1 cellular context compared by ENCODE assay signal in the genomic region with DNA sequence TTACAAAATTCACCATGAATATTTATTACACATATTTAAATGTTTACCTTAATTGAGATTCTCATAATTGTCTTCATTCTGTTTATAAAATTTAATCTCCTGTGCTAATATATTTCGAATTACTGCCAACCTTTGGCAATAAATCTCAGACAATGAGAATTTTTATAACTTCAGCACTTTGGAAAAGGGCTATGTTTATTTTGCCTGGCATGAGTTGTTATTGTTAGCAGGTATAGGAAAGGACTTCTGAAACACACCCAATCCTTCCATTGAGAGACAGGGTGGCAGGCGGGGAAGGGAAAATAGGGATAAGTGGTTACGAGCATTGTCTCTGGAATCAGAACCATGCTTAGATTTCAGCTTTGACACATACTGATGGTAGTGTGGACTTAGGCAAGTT.
A peak's percentile ranks its signal among the peaks of the same experiment; 100 is the strongest.
TF ChIP-seq lines count a peak whose summit lies in the region.

No MANE protein-coding gene starts in this region.

TF ChIP-seq in HEK293, 187 proteins besides CTCF, POLR2A, EP300 and RAD21 (continued from another document):
- TF ChIP-seq, protein P1, sequence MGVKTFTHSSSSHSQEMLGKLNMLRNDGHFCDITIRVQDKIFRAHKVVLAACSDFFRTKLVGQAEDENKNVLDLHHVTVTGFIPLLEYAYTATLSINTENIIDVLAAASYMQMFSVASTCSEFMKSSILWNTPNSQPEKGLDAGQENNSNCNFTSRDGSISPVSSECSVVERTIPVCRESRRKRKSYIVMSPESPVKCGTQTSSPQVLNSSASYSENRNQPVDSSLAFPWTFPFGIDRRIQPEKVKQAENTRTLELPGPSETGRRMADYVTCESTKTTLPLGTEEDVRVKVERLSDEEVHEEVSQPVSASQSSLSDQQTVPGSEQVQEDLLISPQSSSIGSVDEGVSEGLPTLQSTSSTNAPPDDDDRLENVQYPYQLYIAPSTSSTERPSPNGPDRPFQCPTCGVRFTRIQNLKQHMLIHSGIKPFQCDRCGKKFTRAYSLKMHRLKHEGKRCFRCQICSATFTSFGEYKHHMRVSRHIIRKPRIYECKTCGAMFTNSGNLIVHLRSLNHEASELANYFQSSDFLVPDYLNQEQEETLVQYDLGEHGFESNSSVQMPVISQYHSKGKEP (tag by site-specific recombination; IDR thresholded peaks at IDR 0.05): peak; percentile 71; the same call in 1 of the 2 replicates
- TF ChIP-seq, protein P2, sequence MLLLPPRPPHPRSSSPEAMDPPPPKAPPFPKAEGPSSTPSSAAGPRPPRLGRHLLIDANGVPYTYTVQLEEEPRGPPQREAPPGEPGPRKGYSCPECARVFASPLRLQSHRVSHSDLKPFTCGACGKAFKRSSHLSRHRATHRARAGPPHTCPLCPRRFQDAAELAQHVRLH (tag by site-specific recombination; IDR thresholded peaks at IDR 0.05): peak; percentile 61; the same call in 1 of the 2 replicates
- peak; percentile 56; the same call in 1 of the 2 replicates for TF ChIP-seq GLI2 (tag by site-specific recombination; IDR thresholded peaks at IDR 0.05; ENCODE audit: borderline replicate concordance, low read depth)
- no peak for TF ChIP-seq ZBTB17 (tag by site-specific recombination; IDR thresholded peaks at IDR 0.05)
- no peak for TF ChIP-seq SALL2 (tag by site-specific recombination; IDR thresholded peaks at IDR 0.05; ENCODE audit: borderline replicate concordance)
- peak; percentile 47; the same call in 1 of the 2 replicates for TF ChIP-seq ZNF596 (tag by site-specific recombination; IDR thresholded peaks at IDR 0.05)
- no peak for TF ChIP-seq ZNF555 (tag by site-specific recombination; conservative IDR thresholded peaks at IDR 0.05)
- TF ChIP-seq OSR2 (tag by site-specific recombination; IDR thresholded peaks at IDR 0.05): peak; percentile 95
- TF ChIP-seq, protein P3, sequence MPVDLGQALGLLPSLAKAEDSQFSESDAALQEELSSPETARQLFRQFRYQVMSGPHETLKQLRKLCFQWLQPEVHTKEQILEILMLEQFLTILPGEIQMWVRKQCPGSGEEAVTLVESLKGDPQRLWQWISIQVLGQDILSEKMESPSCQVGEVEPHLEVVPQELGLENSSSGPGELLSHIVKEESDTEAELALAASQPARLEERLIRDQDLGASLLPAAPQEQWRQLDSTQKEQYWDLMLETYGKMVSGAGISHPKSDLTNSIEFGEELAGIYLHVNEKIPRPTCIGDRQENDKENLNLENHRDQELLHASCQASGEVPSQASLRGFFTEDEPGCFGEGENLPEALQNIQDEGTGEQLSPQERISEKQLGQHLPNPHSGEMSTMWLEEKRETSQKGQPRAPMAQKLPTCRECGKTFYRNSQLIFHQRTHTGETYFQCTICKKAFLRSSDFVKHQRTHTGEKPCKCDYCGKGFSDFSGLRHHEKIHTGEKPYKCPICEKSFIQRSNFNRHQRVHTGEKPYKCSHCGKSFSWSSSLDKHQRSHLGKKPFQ (tag by site-specific recombination; IDR thresholded peaks at IDR 0.05): peak; percentile 19; the same call in 1 of the 2 replicates
- TF ChIP-seq ZNF561 (tag by site-specific recombination; IDR thresholded peaks at IDR 0.05; ENCODE audit: borderline replicate concordance): peak; percentile 84
- TF ChIP-seq ZIC2 (tag by site-specific recombination; IDR thresholded peaks at IDR 0.05): peak; percentile 21; the same call in 1 of the 2 replicates
- TF ChIP-seq, protein P4, sequence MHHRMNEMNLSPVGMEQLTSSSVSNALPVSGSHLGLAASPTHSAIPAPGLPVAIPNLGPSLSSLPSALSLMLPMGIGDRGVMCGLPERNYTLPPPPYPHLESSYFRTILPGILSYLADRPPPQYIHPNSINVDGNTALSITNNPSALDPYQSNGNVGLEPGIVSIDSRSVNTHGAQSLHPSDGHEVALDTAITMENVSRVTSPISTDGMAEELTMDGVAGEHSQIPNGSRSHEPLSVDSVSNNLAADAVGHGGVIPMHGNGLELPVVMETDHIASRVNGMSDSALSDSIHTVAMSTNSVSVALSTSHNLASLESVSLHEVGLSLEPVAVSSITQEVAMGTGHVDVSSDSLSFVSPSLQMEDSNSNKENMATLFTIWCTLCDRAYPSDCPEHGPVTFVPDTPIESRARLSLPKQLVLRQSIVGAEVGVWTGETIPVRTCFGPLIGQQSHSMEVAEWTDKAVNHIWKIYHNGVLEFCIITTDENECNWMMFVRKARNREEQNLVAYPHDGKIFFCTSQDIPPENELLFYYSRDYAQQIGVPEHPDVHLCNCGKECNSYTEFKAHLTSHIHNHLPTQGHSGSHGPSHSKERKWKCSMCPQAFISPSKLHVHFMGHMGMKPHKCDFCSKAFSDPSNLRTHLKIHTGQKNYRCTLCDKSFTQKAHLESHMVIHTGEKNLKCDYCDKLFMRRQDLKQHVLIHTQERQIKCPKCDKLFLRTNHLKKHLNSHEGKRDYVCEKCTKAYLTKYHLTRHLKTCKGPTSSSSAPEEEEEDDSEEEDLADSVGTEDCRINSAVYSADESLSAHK (tag by site-specific recombination; IDR thresholded peaks at IDR 0.05): peak; percentile 71
